Comparison of ENCODE assay signal across 12 cellular contexts in the genomic region with DNA sequence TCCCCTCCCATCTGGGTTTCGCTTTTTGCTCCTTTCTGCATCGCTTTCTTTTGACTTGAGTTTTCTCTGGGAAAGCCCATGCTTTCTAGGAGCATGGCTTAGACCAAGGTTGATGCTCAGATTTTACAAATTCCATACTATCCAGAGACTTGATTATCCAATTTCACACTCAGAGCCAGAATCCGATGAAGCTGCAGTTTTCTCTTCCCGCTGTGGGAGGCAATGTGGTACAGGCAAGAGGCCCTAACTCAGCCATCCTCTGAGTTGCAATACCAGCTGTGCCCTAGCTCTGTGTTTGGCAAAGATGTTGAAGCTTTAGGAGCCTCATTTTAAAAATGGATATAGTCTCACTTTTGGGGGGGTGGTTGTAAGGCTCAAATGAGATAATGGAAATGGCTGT.
DNase-seq lines count a peak whose midpoint lies in the region; ATAC-seq and TF ChIP-seq lines count a peak whose summit lies in the region.
"Had no signal": no experiment of that assay in that cellular context is flagged by ENCODE, and none has a peak within 500 bp of the region (broad histone marks: within the 10 kb centered on the region; RNA-seq: fewer than 3 reads in every experiment).

No MANE protein-coding gene starts in this region.

- H3K36me3 ChIP-seq in liver (ENCODE audit: control insufficient read depth in 4 of 4, insufficient read depth in 3 of 4, low read depth in 1 of 4, low read length in 3 of 4) (no peaks in the 10 kb centered on the region), mucosa of descending colon (ENCODE audit: low read depth) (no peaks in the 10 kb centered on the region)
- H3K36me3 ChIP-seq: thoracic aorta had no signal

- no peak for TF ChIP-seq EP300 in Ishikawa (IDR thresholded peaks at IDR 0.05; ENCODE audit: borderline replicate concordance)

- intact Hi-C loops in natural killer cell (cut with micrococcal nuclease), result no loop called here
- intact Hi-C loops in mucosa of descending colon (cut with DNase I, micrococcal nuclease), result no loop called here

- TF ChIP-seq CTCF in C4-2B (conservative IDR thresholded peaks at IDR 0.05) (peak; percentile 42), liver (IDR thresholded peaks at IDR 0.05; ENCODE audit: low read depth, low read length, missing input control) (no peak), natural killer cell (IDR thresholded peaks at IDR 0.05) (no peak), mucosa of descending colon (IDR thresholded peaks at IDR 0.05) (no peak)

- POLR2A ChIA-PET in activated CD8-positive, alpha-beta T cell treated with anti-CD3 and anti-CD28 coated beads, Interleukin-2, amount 10 ng/mL, durations not matched to agents 7 days and 5 days (lab: Charles Lee), result no interaction called here

- no peak for ATAC-seq in activated CD8-positive, alpha-beta T cell treated with anti-CD3 and anti-CD28 coated beads, Interleukin-2, amount 10 ng/mL, durations not matched to agents 7 days and 5 days
- no peak for ATAC-seq in natural killer cell
- ATAC-seq in mucosa of descending colon, result no peak
- no peak for ATAC-seq in effector memory CD8-positive, alpha-beta T cell (replicated peaks)

- no peaks in the 10 kb centered on the region for H3K27me3 Mint-ChIP-seq in activated CD8-positive, alpha-beta T cell treated with anti-CD3 and anti-CD28 coated beads, Interleukin-2, amount 10 ng/mL, durations not matched to agents 7 days and 5 days (ENCODE audit: low read depth)
- H3K27me3 Mint-ChIP-seq in natural killer cell (ENCODE audit: low read depth in 2 of 2), result peaks cover 5 to 8% of the 10 kb centered on the region in 2 donors
- no peaks in the 10 kb centered on the region for H3K27me3 Mint-ChIP-seq in effector memory CD8-positive, alpha-beta T cell

- H3K4me3 ChIP-seq in liver (ENCODE audit: low read depth in 1 of 3, low read length in 3 of 3) (no peak overlapping the region), mucosa of descending colon (no peak overlapping the region)
- H3K4me3 ChIP-seq: thoracic aorta had no signal

- no peaks in the 10 kb centered on the region for H3K36me3 Mint-ChIP-seq in activated CD8-positive, alpha-beta T cell treated with anti-CD3 and anti-CD28 coated beads, Interleukin-2, amount 10 ng/mL, durations not matched to agents 7 days and 5 days (ENCODE audit: low read depth)
- H3K36me3 Mint-ChIP-seq in natural killer cell, result no peaks in the 10 kb centered on the region
- H3K36me3 Mint-ChIP-seq in effector memory CD8-positive, alpha-beta T cell (ENCODE audit: insufficient read depth), result no peaks in the 10 kb centered on the region

- H3K9me3 Mint-ChIP-seq in activated CD8-positive, alpha-beta T cell treated with anti-CD3 and anti-CD28 coated beads, Interleukin-2, amount 10 ng/mL, durations not matched to agents 7 days and 5 days (ENCODE audit: insufficient read depth), result no peaks in the 10 kb centered on the region
- H3K9me3 Mint-ChIP-seq in natural killer cell, result peaks cover 0 to 2% of the 10 kb centered on the region in 2 donors
- H3K9me3 Mint-ChIP-seq in effector memory CD8-positive, alpha-beta T cell, result peaks cover 0 to 3% of the 10 kb centered on the region in 2 donors

- H3K4me1 ChIP-seq in liver (ENCODE audit: control insufficient read depth in 4 of 4, insufficient read depth in 4 of 4, low read length in 3 of 4), result no peaks in the 10 kb centered on the region
- no peaks in the 10 kb centered on the region for H3K4me1 ChIP-seq in mucosa of descending colon (ENCODE audit: low read depth)

- WGBS in liver, result 53% methylated on average over 4 of the region's 4 CpGs

- peak; percentile 33 for DNase-seq in astrocyte of the hippocampus (ENCODE audit: low read depth, low spot score)
- DNase-seq in activated CD8-positive, alpha-beta T cell treated with anti-CD3 and anti-CD28 coated beads, Interleukin-2, amount 10 ng/mL, durations not matched to agents 7 days and 5 days, result no peak
- DNase-seq in natural killer cell, result no peak
- no peak for DNase-seq in mucosa of descending colon
- DNase-seq in effector memory CD8-positive, alpha-beta T cell, result no peak
- DNase-seq: activated T-cell treated with anti-CD3 and anti-CD28 coated beads, Interleukin-2, amount 50 U/mL, for 1 hour; DMS79; Kasumi-1 had no signal

- H3K27me3 ChIP-seq in liver (ENCODE audit: control insufficient read depth in 4 of 4, insufficient read depth in 4 of 4, low read length in 3 of 4), result no peaks in the 10 kb centered on the region

- no peaks in the 10 kb centered on the region for H3K4me1 Mint-ChIP-seq in activated CD8-positive, alpha-beta T cell treated with anti-CD3 and anti-CD28 coated beads, Interleukin-2, amount 10 ng/mL, durations not matched to agents 7 days and 5 days (ENCODE audit: low read depth)
- no peaks in the 10 kb centered on the region for H3K4me1 Mint-ChIP-seq in natural killer cell
- no peaks in the 10 kb centered on the region for H3K4me1 Mint-ChIP-seq in effector memory CD8-positive, alpha-beta T cell (ENCODE audit: low read depth in 2 of 2)

- TF ChIP-seq RAD21 in Ishikawa (IDR thresholded peaks at IDR 0.05; ENCODE audit: low read depth) (peak; percentile 21; the same call in 1 of the 2 replicates), liver (IDR thresholded peaks at IDR 0.05) (peak; percentile 18 to 27)

- no peak overlapping the region for H3K9ac ChIP-seq in liver (ENCODE audit: low read depth in 1 of 2, low read length in 2 of 2)

- H3K4me3 Mint-ChIP-seq in activated CD8-positive, alpha-beta T cell treated with anti-CD3 and anti-CD28 coated beads, Interleukin-2, amount 10 ng/mL, durations not matched to agents 7 days and 5 days, result no peak overlapping the region
- H3K4me3 Mint-ChIP-seq in natural killer cell, result no peak overlapping the region
- no peak overlapping the region for H3K4me3 Mint-ChIP-seq in effector memory CD8-positive, alpha-beta T cell

- no peak overlapping the region for H3K27ac ChIP-seq in C4-2B
- H3K27ac ChIP-seq in liver (ENCODE audit: low read depth in 1 of 2, low read length in 2 of 2), result no peak overlapping the region
- H3K27ac ChIP-seq: thoracic aorta had no signal

- H3K9me3 ChIP-seq in liver (ENCODE audit: control insufficient read depth in 4 of 4, low read length in 3 of 4) (no peaks in the 10 kb centered on the region), mucosa of descending colon (no peaks in the 10 kb centered on the region)
- H3K9me3 ChIP-seq: thoracic aorta had no signal

- CTCF ChIA-PET in activated CD8-positive, alpha-beta T cell treated with anti-CD3 and anti-CD28 coated beads, Interleukin-2, amount 10 ng/mL, durations not matched to agents 7 days and 5 days (lab: Charles Lee), result no interaction called here

- H3K27ac Mint-ChIP-seq in activated CD8-positive, alpha-beta T cell treated with anti-CD3 and anti-CD28 coated beads, Interleukin-2, amount 10 ng/mL, durations not matched to agents 7 days and 5 days, result no peak overlapping the region
- H3K27ac Mint-ChIP-seq in natural killer cell, result no peak overlapping the region
- H3K27ac Mint-ChIP-seq in effector memory CD8-positive, alpha-beta T cell, result no peak overlapping the region

TF ChIP-seq in Ishikawa, 13 proteins besides CTCF, POLR2A, EP300 and RAD21:
- TF ChIP-seq YY1 (IDR thresholded peaks at IDR 0.05; ENCODE audit: low read depth) (no peak), CREB1 (IDR thresholded peaks at IDR 0.05; ENCODE audit: low read depth) (no peak), FOXM1 (IDR thresholded peaks at IDR 0.05; ENCODE audit: borderline replicate concordance, low read depth) (no peak), TEAD4 (IDR thresholded peaks at IDR 0.05) (no peak), TCF12 (IDR thresholded peaks at IDR 0.05; ENCODE audit: low read depth) (no peak), NFIC (IDR thresholded peaks at IDR 0.05) (no peak), TAF1 (IDR thresholded peaks at IDR 0.05; ENCODE audit: low read depth) (no peak)
- TF ChIP-seq, protein P1, sequence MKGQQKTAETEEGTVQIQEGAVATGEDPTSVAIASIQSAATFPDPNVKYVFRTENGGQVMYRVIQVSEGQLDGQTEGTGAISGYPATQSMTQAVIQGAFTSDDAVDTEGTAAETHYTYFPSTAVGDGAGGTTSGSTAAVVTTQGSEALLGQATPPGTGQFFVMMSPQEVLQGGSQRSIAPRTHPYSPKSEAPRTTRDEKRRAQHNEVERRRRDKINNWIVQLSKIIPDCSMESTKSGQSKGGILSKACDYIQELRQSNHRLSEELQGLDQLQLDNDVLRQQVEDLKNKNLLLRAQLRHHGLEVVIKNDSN (IDR thresholded peaks at IDR 0.05), result no peak

TF ChIP-seq in liver, 16 proteins besides CTCF, POLR2A, EP300 and RAD21:
- TF ChIP-seq FOXA1 (IDR thresholded peaks at IDR 0.05) (no peak), JUND (IDR thresholded peaks at IDR 0.05) (no peak), HNF4G (IDR thresholded peaks at IDR 0.05) (no peak), GABPA (IDR thresholded peaks at IDR 0.05 in 1 of 2, conservative IDR thresholded peaks at IDR 0.05 in 1 of 2) (no peak), TAF1 (conservative IDR thresholded peaks at IDR 0.05) (no peak)
- TF ChIP-seq, protein P2, sequence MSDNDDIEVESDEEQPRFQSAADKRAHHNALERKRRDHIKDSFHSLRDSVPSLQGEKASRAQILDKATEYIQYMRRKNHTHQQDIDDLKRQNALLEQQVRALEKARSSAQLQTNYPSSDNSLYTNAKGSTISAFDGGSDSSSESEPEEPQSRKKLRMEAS (IDR thresholded peaks at IDR 0.05), result no peak
- TF ChIP-seq, protein P3, sequence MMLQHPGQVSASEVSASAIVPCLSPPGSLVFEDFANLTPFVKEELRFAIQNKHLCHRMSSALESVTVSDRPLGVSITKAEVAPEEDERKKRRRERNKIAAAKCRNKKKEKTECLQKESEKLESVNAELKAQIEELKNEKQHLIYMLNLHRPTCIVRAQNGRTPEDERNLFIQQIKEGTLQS (IDR thresholded peaks at IDR 0.05), result no peak
- TF ChIP-seq, protein P4, sequence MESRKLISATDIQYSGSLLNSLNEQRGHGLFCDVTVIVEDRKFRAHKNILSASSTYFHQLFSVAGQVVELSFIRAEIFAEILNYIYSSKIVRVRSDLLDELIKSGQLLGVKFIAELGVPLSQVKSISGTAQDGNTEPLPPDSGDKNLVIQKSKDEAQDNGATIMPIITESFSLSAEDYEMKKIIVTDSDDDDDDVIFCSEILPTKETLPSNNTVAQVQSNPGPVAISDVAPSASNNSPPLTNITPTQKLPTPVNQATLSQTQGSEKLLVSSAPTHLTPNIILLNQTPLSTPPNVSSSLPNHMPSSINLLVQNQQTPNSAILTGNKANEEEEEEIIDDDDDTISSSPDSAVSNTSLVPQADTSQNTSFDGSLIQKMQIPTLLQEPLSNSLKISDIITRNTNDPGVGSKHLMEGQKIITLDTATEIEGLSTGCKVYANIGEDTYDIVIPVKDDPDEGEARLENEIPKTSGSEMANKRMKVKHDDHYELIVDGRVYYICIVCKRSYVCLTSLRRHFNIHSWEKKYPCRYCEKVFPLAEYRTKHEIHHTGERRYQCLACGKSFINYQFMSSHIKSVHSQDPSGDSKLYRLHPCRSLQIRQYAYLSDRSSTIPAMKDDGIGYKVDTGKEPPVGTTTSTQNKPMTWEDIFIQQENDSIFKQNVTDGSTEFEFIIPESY (IDR thresholded peaks at IDR 0.05), result no peak
